Comparison of ENCODE assay signal across 16 cellular contexts in the genomic region with DNA sequence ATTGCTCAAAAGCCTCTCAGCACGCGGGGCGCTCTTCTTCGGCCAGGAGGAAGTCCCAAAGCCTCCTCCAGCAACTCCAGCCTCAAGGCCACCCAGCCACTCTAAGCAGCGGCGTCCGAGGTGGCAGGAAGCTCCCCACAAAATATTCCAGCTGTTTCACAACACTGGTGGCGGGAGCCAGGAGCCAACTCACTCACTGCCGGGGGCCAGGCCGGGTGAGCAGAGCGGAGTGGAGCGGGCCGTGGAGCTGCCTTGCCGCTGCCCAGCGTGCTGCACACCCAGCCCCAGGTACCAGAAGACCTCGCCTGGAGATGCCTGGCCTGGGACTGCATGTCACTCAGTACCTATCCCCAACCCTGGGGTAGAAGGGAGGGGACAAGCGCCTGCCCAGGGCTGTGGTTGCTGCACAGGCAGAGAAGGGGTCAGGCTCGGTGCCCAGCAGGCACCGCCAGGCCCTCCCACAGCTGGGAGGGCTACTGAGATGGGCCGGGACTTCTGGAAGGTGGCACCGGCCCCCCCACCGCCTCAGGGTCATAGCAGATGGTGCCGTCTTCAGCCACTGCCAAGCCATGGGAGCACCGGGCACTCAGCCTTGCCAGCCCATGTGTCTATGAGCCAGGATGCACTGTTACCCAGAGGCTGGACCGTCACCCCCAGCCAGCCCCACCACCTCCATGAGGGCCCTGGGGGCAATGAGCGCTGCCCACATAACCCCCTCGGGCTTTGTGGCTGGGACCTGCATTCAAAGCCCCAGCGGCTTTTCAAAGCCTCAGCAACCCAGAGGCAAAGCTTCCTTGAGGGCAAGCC. TPM values are rescaled to one million over a fixed set of nuclear protein-coding genes. Genes with fewer than 3 reads are reported as not detected.
A peak's percentile ranks its signal among the peaks of the same experiment; 100 is the strongest.
DNase-seq lines count a peak whose midpoint lies in the region; ATAC-seq and TF ChIP-seq lines count a peak whose summit lies in the region.
"Had no signal": no experiment of that assay in that cellular context is flagged by ENCODE, and none has a peak within 500 bp of the region (broad histone marks: within the 10 kb centered on the region; RNA-seq: fewer than 3 reads in every experiment).

No MANE protein-coding gene starts in this region.

- no peak overlapping the region for H3K4ac ChIP-seq in neuronal stem cell (ENCODE audit: low read length)

- peaks cover 32% of the 10 kb centered on the region for H3K79me1 ChIP-seq in neuronal stem cell (ENCODE audit: low read depth, low read length)

- H3K9me3 Mint-ChIP-seq in CD8-positive, alpha-beta T cell, result no peaks in the 10 kb centered on the region
- H3K9me3 Mint-ChIP-seq: activated T-cell treated with anti-CD3 and anti-CD28 coated beads, Interleukin-2, amount 50 U/mL, for 24 hours had no signal

- H3K27me3 ChIP-seq in neuronal stem cell (ENCODE audit: control insufficient read depth in 3 of 3, insufficient read depth in 3 of 3, low read depth in 1 of 3, low read length in 3 of 3), result no peaks in the 10 kb centered on the region
- H3K27me3 ChIP-seq in CD8-positive, alpha-beta T cell (ENCODE audit: insufficient read depth, low read length), result no peaks in the 10 kb centered on the region
- H3K27me3 ChIP-seq: neutrophil had no signal

- no peak overlapping the region for H3K27ac ChIP-seq in neuronal stem cell (replicated peaks; ENCODE audit: low read length)
- no peak overlapping the region for H3K27ac ChIP-seq in CD8-positive, alpha-beta T cell (ENCODE audit: low read depth, low read length)
- H3K27ac ChIP-seq: neutrophil, WERI-Rb-1 had no signal

- no peak overlapping the region for H3K27ac Mint-ChIP-seq in CD8-positive, alpha-beta T cell
- H3K27ac Mint-ChIP-seq: activated T-cell treated with anti-CD3 and anti-CD28 coated beads, Interleukin-2, amount 50 U/mL, for 24 hours had no signal

- H2BK15ac ChIP-seq in neuronal stem cell (ENCODE audit: low read length), result no peak overlapping the region

- H3K9ac ChIP-seq in neuronal stem cell (ENCODE audit: low read depth, low read length, poor library complexity), result no peak overlapping the region

- H2BK120ac ChIP-seq in neuronal stem cell (ENCODE audit: low read depth, low read length), result no peak overlapping the region

- peaks cover 3% of the 10 kb centered on the region for H3K4me1 Mint-ChIP-seq in CD8-positive, alpha-beta T cell (ENCODE audit: low read depth)

- no peaks in the 10 kb centered on the region for H3K9me3 ChIP-seq in neuronal stem cell (replicated peaks in 1 of 2; ENCODE audit: control insufficient read depth in 2 of 2, insufficient read depth in 1 of 2, low read depth in 1 of 2, low read length in 2 of 2)
- H3K9me3 ChIP-seq in CD8-positive, alpha-beta T cell (ENCODE audit: low read length), result no peaks in the 10 kb centered on the region
- H3K9me3 ChIP-seq: neutrophil had no signal

- H2BK5ac ChIP-seq in neuronal stem cell (ENCODE audit: low read length), result peak overlapping the region; percentile 48

- H3K4me1 ChIP-seq in neuronal stem cell (ENCODE audit: control insufficient read depth in 2 of 2, insufficient read depth in 1 of 2, low read depth in 1 of 2, low read length in 2 of 2), result peaks cover 27% of the 10 kb centered on the region in 2 donors
- H3K4me1 ChIP-seq in CD8-positive, alpha-beta T cell (ENCODE audit: insufficient read depth, low read length), result no peaks in the 10 kb centered on the region

- POLR2A ChIA-PET in CD8-positive, alpha-beta T cell (lab: Charles Lee), result no interaction called here

- H2AK5ac ChIP-seq in neuronal stem cell (ENCODE audit: low read depth, low read length), result no peak overlapping the region

- no CpG with 5 or more reads among the region's 28 CpGs for WGBS in neuronal stem cell (ENCODE audit: extremely low coverage in 2 of 2, insufficient read length in 2 of 2, insufficient replicate concordance in 1 of 2), 2 donors

- H3K4me3 ChIP-seq in neuronal stem cell (ENCODE audit: low read length in 2 of 2), result no peak overlapping the region
- H3K4me3 ChIP-seq in CD8-positive, alpha-beta T cell (ENCODE audit: low read depth, low read length), result no peak overlapping the region

- no peak overlapping the region for H2AFZ ChIP-seq in neuronal stem cell (ENCODE audit: low read length)

- no peak overlapping the region for H3K18ac ChIP-seq in neuronal stem cell (ENCODE audit: low read length)

- no peak overlapping the region for H3K4me3 Mint-ChIP-seq in CD8-positive, alpha-beta T cell
- H3K4me3 Mint-ChIP-seq: activated T-cell treated with anti-CD3 and anti-CD28 coated beads, Interleukin-2, amount 50 U/mL, for 24 hours had no signal

- intact Hi-C loops in Right ventricle myocardium inferior (cut with DNase I) (no loop called here), cardiac septum (cut with DNase I) (no loop called here)
- intact Hi-C loops in CD8-positive, alpha-beta T cell (cut with DNase I, micrococcal nuclease), result no loop called here

- no peak overlapping the region for H3K4me2 ChIP-seq in neuronal stem cell (ENCODE audit: insufficient read depth, low read length, poor library complexity, severe bottlenecking)

- no peak overlapping the region for H4K8ac ChIP-seq in neuronal stem cell (ENCODE audit: low read depth, low read length)

- peak; percentile 53 for ATAC-seq in Right ventricle myocardium inferior
- ATAC-seq in CD8-positive, alpha-beta T cell, result no peak
- ATAC-seq: stimulated activated naive CD8-positive, alpha-beta T cell treated with anti-CD3 and anti-CD28 coated beads, Interleukin-15, Interleukin-2, amounts not matched to agents 100 U/mL and 50 U/mL, for 24 hours had no signal

- no peaks in the 10 kb centered on the region for H3K27me3 Mint-ChIP-seq in CD8-positive, alpha-beta T cell (ENCODE audit: low read depth)
- H3K27me3 Mint-ChIP-seq: activated T-cell treated with anti-CD3 and anti-CD28 coated beads, Interleukin-2, amount 50 U/mL, for 24 hours had no signal

- CTCF ChIA-PET in CD8-positive, alpha-beta T cell (lab: Charles Lee), result interaction anchor here (1.0 to 1.3 kb wide), 2 partner anchors 22 to 79 kb away, joined by 3 read pairs; no protein-coding TSS in a partner anchor

- H2BK12ac ChIP-seq in neuronal stem cell (ENCODE audit: low read length), result peak overlapping the region; percentile 10

- peak; percentile 80 for DNase-seq in Right ventricle myocardium inferior (ENCODE audit: missing footprints)
- no peak for DNase-seq in cardiac septum (ENCODE audit: low spot score)
- peak; percentile 27 for DNase-seq in fibroblast of the conjunctiva (ENCODE audit: low read depth)
- no peak for DNase-seq in neuronal stem cell (ENCODE audit: low spot score)
- DNase-seq in SW 1271 (lab: John Stamatoyannopoulos, UW), result no peak
- DNase-seq in CD8-positive, alpha-beta T cell, result no peak
- no peak for DNase-seq in NCI-H748 (lab: John Stamatoyannopoulos, UW; ENCODE audit: unreplicated experiment)
- no peak for DNase-seq in activated CD4-positive, alpha-beta T cell treated with anti-CD3 and anti-CD28 coated beads, Interleukin-2, amount 50 U/mL, for 48 hours
- DNase-seq: activated T-cell treated with anti-CD3 and anti-CD28 coated beads, Interleukin-2, amount 50 U/mL, for 24 hours; islet precursor cell; NCI-H2227 treated with DMSO at 0.1 percent for 48 hours; RPMI8226; stimulated activated CD4-positive, alpha-beta T cell treated with anti-CD3 and anti-CD28 coated beads, Interleukin-2, amount 100 ng/mL, for 24 hours; stimulated activated naive CD8-positive, alpha-beta T cell treated with anti-CD3 and anti-CD28 coated beads, Interleukin-15, Interleukin-2, amounts not matched to agents 100 U/mL and 50 U/mL, for 24 hours; WERI-Rb-1 had no signal

- H3K36me3 ChIP-seq in neuronal stem cell (replicated peaks in 1 of 2; ENCODE audit: control insufficient read depth in 2 of 2, insufficient read depth in 2 of 2, low read length in 2 of 2), result peaks cover 18 to 71% of the 10 kb centered on the region in 2 donors
- H3K36me3 ChIP-seq in CD8-positive, alpha-beta T cell (ENCODE audit: insufficient read depth, low read length), result no peaks in the 10 kb centered on the region

- no peak overlapping the region for H3K23ac ChIP-seq in neuronal stem cell (ENCODE audit: low read depth, low read length, poor library complexity)

- TF ChIP-seq CTCF in CD8-positive, alpha-beta T cell (IDR thresholded peaks at IDR 0.05), result no peak

- H3K36me3 Mint-ChIP-seq in CD8-positive, alpha-beta T cell, result peaks cover 26% of the 10 kb centered on the region

- H3K14ac ChIP-seq in neuronal stem cell (ENCODE audit: low read length), result no peak overlapping the region

- no peak overlapping the region for H4K91ac ChIP-seq in neuronal stem cell (ENCODE audit: low read depth, low read length, poor library complexity)

RNA-seq across cellular contexts. Expression of a gene that starts 59.2 kb away (rescaled TPM):
- total RNA-seq in Right ventricle myocardium inferior, result 40.1 TPM
- 30.6 TPM for total RNA-seq in cardiac septum
- 43.3 TPM for polyA plus RNA-seq in neuronal stem cell (2013, experiment 1 of 2)
- polyA plus RNA-seq in neuronal stem cell (2013, experiment 2 of 2), result 43.5 TPM
- total RNA-seq in CD8-positive, alpha-beta T cell, result 10 to 100 TPM; 11.8 to 15.0 TPM

Comparison
In these comparisons a context has a peak if more than half of its experiments do, and no peak if none do; other contexts are left out.
1. DNase-seq: peak in Right ventricle myocardium inferior (single experiment) and fibroblast of the conjunctiva (single experiment); none in cardiac septum (single experiment), neuronal stem cell (single experiment), SW 1271 (0 of 2), CD8-positive, alpha-beta T cell (0 of 7), NCI-H748 (single experiment) and activated CD4-positive, alpha-beta T cell treated with anti-CD3 and anti-CD28 coated beads, Interleukin-2, amount 50 U/mL, for 48 hours (0 of 2).